In the genomic region with DNA sequence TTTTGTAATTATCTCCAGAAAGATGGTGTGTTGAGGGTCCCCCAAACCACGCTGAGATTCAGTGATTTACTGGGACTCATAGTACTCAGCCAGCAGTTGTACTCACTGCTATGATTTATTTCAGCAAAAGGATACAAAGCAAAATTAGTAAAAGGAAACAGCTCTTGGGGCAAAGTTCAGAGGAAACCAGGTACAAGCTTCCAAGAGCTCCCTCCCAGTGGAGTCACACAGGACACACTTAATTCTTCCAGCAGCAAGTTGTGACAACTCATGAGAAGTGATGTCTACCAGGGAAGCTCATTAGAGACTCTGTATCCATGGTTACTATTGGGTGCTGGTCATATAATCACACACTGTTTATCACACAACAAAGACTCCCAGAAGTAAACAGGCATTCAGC, we compare ENCODE assay signal across 1 cellular context.
TF ChIP-seq lines count a peak whose summit lies in the region.

No MANE protein-coding gene starts in this region.

TF ChIP-seq in IMR-90, 13 proteins besides CTCF, POLR2A, EP300 and RAD21:
- TF ChIP-seq MXI1 (IDR thresholded peaks at IDR 0.05; ENCODE audit: borderline replicate concordance, low read depth, low read length): no peak
